9 cellular contexts compared by ENCODE assay signal in the genomic region with DNA sequence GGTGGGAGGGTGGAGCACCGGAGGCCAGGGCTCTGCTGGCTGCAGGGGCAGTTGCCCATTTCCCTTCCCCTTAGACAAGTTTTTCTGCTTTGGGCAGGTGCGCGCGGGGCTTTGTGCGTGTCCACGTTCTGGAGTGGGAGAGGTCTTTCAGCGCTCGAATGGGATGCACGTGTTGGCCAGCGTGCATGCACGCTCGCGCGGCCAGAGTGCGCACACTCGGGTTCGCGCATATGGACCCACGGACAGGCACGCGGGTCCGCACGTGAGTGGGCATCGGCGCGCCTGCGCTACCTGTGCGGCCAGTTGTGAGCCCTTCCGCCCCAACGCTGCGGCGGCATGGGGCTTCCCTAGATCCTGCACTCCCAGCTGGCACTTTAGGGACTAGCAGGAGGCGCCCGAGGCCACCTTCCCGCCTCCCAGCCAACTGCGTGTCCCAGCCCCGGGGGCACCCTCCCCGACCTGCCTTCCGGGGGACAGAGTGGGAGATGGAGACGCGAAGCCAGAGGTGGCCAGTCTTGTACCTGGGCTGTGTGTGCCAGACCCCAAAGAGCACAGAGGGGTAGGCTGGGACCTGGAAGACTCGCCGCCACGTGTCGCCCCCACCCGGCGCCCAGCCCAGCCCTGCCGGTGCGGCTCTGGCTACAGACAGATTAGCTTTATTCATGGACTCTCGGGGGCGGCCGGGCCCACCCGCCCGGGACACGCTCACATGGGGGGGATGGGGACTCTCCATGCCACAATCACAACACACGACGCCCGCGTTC.
DNase-seq lines count a peak whose midpoint lies in the region; ATAC-seq, FAIRE-seq and TF ChIP-seq lines count a peak whose summit lies in the region.
"Had no signal": no experiment of that assay in that cellular context is flagged by ENCODE, and none has a peak within 500 bp of the region (broad histone marks: within the 10 kb centered on the region; RNA-seq: fewer than 3 reads in every experiment).

No MANE protein-coding gene starts in this region.

- TF ChIP-seq CTCF in WI38 (IDR thresholded peaks at IDR 0.05; ENCODE audit: low read depth, low read length), result no peak; the same call in 1 of the 2 replicates

- H3K4me1 ChIP-seq in stomach smooth muscle (ENCODE audit: control insufficient read depth, insufficient read depth, low read length), result peaks cover 23% of the 10 kb centered on the region

- H3K4me3 Mint-ChIP-seq in activated naive CD8-positive, alpha-beta T cell, result peak overlapping the region; percentile 74
- H3K4me3 Mint-ChIP-seq in activated naive CD8-positive, alpha-beta T cell treated with anti-CD3 and anti-CD28 coated beads, Interleukin-2, amount 50 U/mL, for 24 hours, result no peak overlapping the region

- ATAC-seq in activated naive CD8-positive, alpha-beta T cell treated with anti-CD3 and anti-CD28 coated beads, Interleukin-2, amount 50 U/mL, for 24 hours, result no peak

- no peak overlapping the region for H3K27ac Mint-ChIP-seq in activated naive CD8-positive, alpha-beta T cell
- H3K27ac Mint-ChIP-seq in activated naive CD8-positive, alpha-beta T cell treated with anti-CD3 and anti-CD28 coated beads, Interleukin-2, amount 50 U/mL, for 24 hours, result no peak overlapping the region

- H3K9ac ChIP-seq in stomach smooth muscle (ENCODE audit: low read length in 2 of 2), result no peak overlapping the region

- FAIRE-seq in GM19239 (lab: Jason Lieb, UNC), result no peak

- no peaks in the 10 kb centered on the region for H3K36me3 ChIP-seq in stomach smooth muscle (ENCODE audit: control insufficient read depth in 2 of 2, insufficient read depth in 2 of 2, low read length in 2 of 2)

- H3K36me3 Mint-ChIP-seq in activated naive CD8-positive, alpha-beta T cell, result no peaks in the 10 kb centered on the region
- H3K36me3 Mint-ChIP-seq in activated naive CD8-positive, alpha-beta T cell treated with anti-CD3 and anti-CD28 coated beads, Interleukin-2, amount 50 U/mL, for 24 hours (ENCODE audit: low read depth), result no peaks in the 10 kb centered on the region

- H3K27ac ChIP-seq in stomach smooth muscle (ENCODE audit: low read length), result no peak overlapping the region
- H3K27ac ChIP-seq in substantia nigra (ENCODE audit: low read depth, low read length, poor library complexity, severe bottlenecking), result no peak overlapping the region

- H3K4me3 ChIP-seq in WI38 (ENCODE audit: low read depth, low read length) (0 out of 2 replicates have a peak overlapping the region, but pooled peaks have one; percentile 5), stomach smooth muscle (ENCODE audit: low read length in 2 of 2) (peak overlapping the region; percentile 19 to 40)

- H3K27me3 ChIP-seq in stomach smooth muscle (ENCODE audit: control insufficient read depth in 1 of 2, insufficient read depth in 2 of 2, low read length in 2 of 2), result peaks cover 56% of the 10 kb centered on the region in 2 donors

- no peak for DNase-seq in activated naive CD8-positive, alpha-beta T cell treated with anti-CD3 and anti-CD28 coated beads, Interleukin-2, amount 50 U/mL, for 24 hours
- DNase-seq in iPS-NIHi11 (ENCODE audit: low spot score) (peak; percentile 52), substantia nigra (lab: John Stamatoyannopoulos, UW) (no peak), KG1 (lab: John Stamatoyannopoulos, UW) (no peak), GM19239 (ENCODE audit: insufficient read length, low spot score) (no peak)
- DNase-seq: cortex of kidney had no signal

- H3K4me1 Mint-ChIP-seq in activated naive CD8-positive, alpha-beta T cell (ENCODE audit: low read depth), result peaks cover 14% of the 10 kb centered on the region
- peaks cover 17% of the 10 kb centered on the region for H3K4me1 Mint-ChIP-seq in activated naive CD8-positive, alpha-beta T cell treated with anti-CD3 and anti-CD28 coated beads, Interleukin-2, amount 50 U/mL, for 24 hours

- no peaks in the 10 kb centered on the region for H3K9me3 ChIP-seq in stomach smooth muscle (ENCODE audit: control insufficient read depth in 2 of 2, low read length in 2 of 2)

- H3K27me3 Mint-ChIP-seq in activated naive CD8-positive, alpha-beta T cell, result peaks cover 18% of the 10 kb centered on the region
- peaks cover 76% of the 10 kb centered on the region for H3K27me3 Mint-ChIP-seq in activated naive CD8-positive, alpha-beta T cell treated with anti-CD3 and anti-CD28 coated beads, Interleukin-2, amount 50 U/mL, for 24 hours

- H3K9me3 Mint-ChIP-seq in activated naive CD8-positive, alpha-beta T cell (ENCODE audit: low read depth), result no peaks in the 10 kb centered on the region
- H3K9me3 Mint-ChIP-seq in activated naive CD8-positive, alpha-beta T cell treated with anti-CD3 and anti-CD28 coated beads, Interleukin-2, amount 50 U/mL, for 24 hours, result no peaks in the 10 kb centered on the region
